In the genomic region with DNA sequence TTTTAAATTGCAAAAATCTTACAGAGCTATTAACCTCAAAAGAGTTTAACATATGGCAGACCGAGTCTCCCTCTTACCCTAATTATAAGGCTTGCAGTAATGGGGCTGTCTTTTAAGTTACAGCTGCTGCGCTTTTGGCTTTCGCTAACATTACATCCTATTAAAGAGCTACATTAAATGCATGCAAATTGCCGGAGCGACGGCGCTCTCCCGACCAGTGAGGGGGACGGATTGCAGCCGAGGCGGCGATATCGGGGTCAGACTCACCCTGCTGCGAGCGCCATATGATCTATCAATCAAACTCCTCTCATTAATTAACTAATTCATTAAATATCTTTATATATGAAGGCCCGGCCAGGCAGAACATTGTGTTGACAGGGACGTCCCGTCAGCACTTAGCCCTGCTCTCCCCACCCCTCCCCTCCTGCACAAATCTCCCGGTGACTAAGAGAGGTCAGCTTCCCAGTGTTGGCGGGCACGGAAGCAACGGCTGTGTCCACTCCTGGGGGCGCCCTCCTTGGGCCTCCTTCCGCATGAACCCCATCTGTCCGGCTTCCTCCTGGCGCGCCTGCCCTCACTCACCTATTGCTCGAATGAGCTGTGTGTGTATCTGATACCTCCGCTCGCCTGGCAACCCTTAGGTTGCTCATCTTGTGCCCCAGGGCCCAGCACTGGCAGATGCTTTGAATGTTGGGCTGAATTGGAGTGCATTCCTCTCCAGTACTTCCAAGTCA, we compare ENCODE assay signal across 11 cellular contexts.
DNase-seq lines count a peak whose midpoint lies in the region; ATAC-seq and TF ChIP-seq lines count a peak whose summit lies in the region.
"Had no signal": no experiment of that assay in that cellular context is flagged by ENCODE, and none has a peak within 500 bp of the region (broad histone marks: within the 10 kb centered on the region; RNA-seq: fewer than 3 reads in every experiment).

No MANE protein-coding gene starts in this region.

- no peaks in the 10 kb centered on the region for H3K79me2 ChIP-seq in osteoblast (ENCODE audit: insufficient read depth, low read length)

- H2AFZ ChIP-seq in osteoblast (ENCODE audit: low read length), result no peak overlapping the region

- H4K20me1 ChIP-seq in osteoblast (ENCODE audit: insufficient read depth, low read length), result no peaks in the 10 kb centered on the region

- peaks cover 2% of the 10 kb centered on the region for H3K36me3 Mint-ChIP-seq in mesothelial cell of epicardium
- H3K36me3 Mint-ChIP-seq: activated naive CD8-positive, alpha-beta T cell had no signal

- no peak for TF ChIP-seq POLR2A in uterus (IDR thresholded peaks at IDR 0.05)

- H3K27ac ChIP-seq in uterus (no peak overlapping the region), osteoblast (ENCODE audit: low read depth, low read length) (no peak overlapping the region)

- ATAC-seq in HG02981 (IDR thresholded peaks at IDR 0.05; ENCODE audit: unreplicated experiment), result no peak

- H3K9me3 ChIP-seq in uterus (no peaks in the 10 kb centered on the region), osteoblast (ENCODE audit: low read depth, low read length) (no peaks in the 10 kb centered on the region), BE2C (no peaks in the 10 kb centered on the region)

- H3K4me1 Mint-ChIP-seq in mesothelial cell of epicardium, result peaks cover 20% of the 10 kb centered on the region
- H3K4me1 Mint-ChIP-seq: activated CD4-positive, alpha-beta memory T cell treated with anti-CD3 and anti-CD28 coated beads, Interleukin-2, amount 10 ng/mL, durations not matched to agents 7 days and 5 days; B cell had no signal

- peak overlapping the region; percentile 71 for H3K4me3 Mint-ChIP-seq in mesothelial cell of epicardium
- H3K4me3 Mint-ChIP-seq: activated CD4-positive, alpha-beta memory T cell treated with anti-CD3 and anti-CD28 coated beads, Interleukin-2, amount 10 ng/mL, durations not matched to agents 7 days and 5 days; activated naive CD8-positive, alpha-beta T cell; B cell had no signal

- intact Hi-C loops in uterus (cut with DNase I; ENCODE audit: low total_unique reads), result no loop called here

- H3K4me1 ChIP-seq in uterus (no peaks in the 10 kb centered on the region), osteoblast (ENCODE audit: insufficient read depth, low read length) (no peaks in the 10 kb centered on the region), BE2C (peaks cover 8% of the 10 kb centered on the region; the same call in 1 of the 2 replicates)

- TF ChIP-seq CTCF in epithelial cell of proximal tubule (conservative IDR thresholded peaks at IDR 0.05; ENCODE audit: low read depth, low read length), result no peak
- TF ChIP-seq CTCF in mesothelial cell of epicardium (IDR thresholded peaks at IDR 0.05; ENCODE audit: unreplicated experiment), result no peak
- no peak for TF ChIP-seq CTCF in uterus (IDR thresholded peaks at IDR 0.05)
- no peak for TF ChIP-seq CTCF in osteoblast (IDR thresholded peaks at IDR 0.05; ENCODE audit: extremely low read depth, low read depth, low read length)
- TF ChIP-seq CTCF in BE2C (IDR thresholded peaks at IDR 0.05; ENCODE audit: low read depth, low read length), result no peak

- H3K36me3 ChIP-seq in uterus (no peaks in the 10 kb centered on the region), osteoblast (ENCODE audit: insufficient read depth, low read length) (no peaks in the 10 kb centered on the region), BE2C (no peaks in the 10 kb centered on the region)

- H3K27me3 Mint-ChIP-seq in mesothelial cell of epicardium (ENCODE audit: low read depth), result peaks cover 60% of the 10 kb centered on the region

- peaks cover 6% of the 10 kb centered on the region for H3K9me3 Mint-ChIP-seq in mesothelial cell of epicardium
- H3K9me3 Mint-ChIP-seq: activated CD4-positive, alpha-beta memory T cell treated with anti-CD3 and anti-CD28 coated beads, Interleukin-2, amount 10 ng/mL, durations not matched to agents 7 days and 5 days had no signal

- H3K4me3 ChIP-seq in epithelial cell of proximal tubule (ENCODE audit: low read depth, low read length) (peak overlapping the region; percentile 57), uterus (no peak overlapping the region), osteoblast (ENCODE audit: insufficient read depth, low read length) (no peak overlapping the region), BE2C (ENCODE audit: low read depth, low read length) (no peak overlapping the region)

- H3K27ac Mint-ChIP-seq in mesothelial cell of epicardium, result no peak overlapping the region
- H3K27ac Mint-ChIP-seq: activated CD4-positive, alpha-beta memory T cell treated with anti-CD3 and anti-CD28 coated beads, Interleukin-2, amount 10 ng/mL, durations not matched to agents 7 days and 5 days; activated naive CD8-positive, alpha-beta T cell; B cell had no signal

- DNase-seq in DMS53 (lab: John Stamatoyannopoulos, UW) (peak; percentile 71), NCI-H2227 (lab: John Stamatoyannopoulos, UW; ENCODE audit: unreplicated experiment) (peak; percentile 30), epithelial cell of proximal tubule (ENCODE audit: low read depth) (no peak), mesothelial cell of epicardium (ENCODE audit: low spot score in 2 of 2, unreplicated experiment in 2 of 2) (no peak), uterus (no peak), osteoblast (ENCODE audit: insufficient read length, low spot score, missing footprints) (no peak), BE2C (no peak)
- DNase-seq: activated CD4-positive, alpha-beta memory T cell treated with anti-CD3 and anti-CD28 coated beads, Interleukin-2, amount 10 ng/mL, durations not matched to agents 7 days and 5 days had no signal

- no peak overlapping the region for H3K4me2 ChIP-seq in osteoblast (ENCODE audit: insufficient read depth, low read length)

- H3K27me3 ChIP-seq in uterus (no peaks in the 10 kb centered on the region), osteoblast (ENCODE audit: insufficient read depth, low read length) (peaks cover 3% of the 10 kb centered on the region), BE2C (no peaks in the 10 kb centered on the region)

Comparison
In these comparisons a context has a peak if more than half of its experiments do, and no peak if none do; other contexts are left out.
1. DNase-seq: peak in DMS53 (single experiment) and NCI-H2227 (single experiment); none in epithelial cell of proximal tubule (single experiment), mesothelial cell of epicardium (0 of 2), uterus (0 of 2), osteoblast (single experiment) and BE2C (single experiment).